In genomic region chrX:40526412-40526811, GRCh38 we compare ENCODE assay signal across 27 cellular contexts.
"Had no signal": no experiment of that assay in that cellular context is flagged by ENCODE, and none has a peak within 500 bp of the region (broad histone marks: within the 10 kb centered on the region; RNA-seq: fewer than 3 reads in every experiment).

No MANE protein-coding gene starts in this region.

- DNase-seq: activated CD4-positive, alpha-beta memory T cell treated with anti-CD3 and anti-CD28 coated beads for 36 hours; activated CD4-positive, alpha-beta T cell treated with anti-CD3 and anti-CD28 coated beads for 36 hours; activated CD4-positive, alpha-beta T cell treated with anti-CD3 and anti-CD28 coated beads, Interleukin-2, amount 10 ng/mL, durations not matched to agents 24 days and 14 days; activated CD4-positive, CD25-positive, alpha-beta regulatory T cell; activated CD4-positive, CD25-positive, alpha-beta regulatory T cell treated with anti-CD3 and anti-CD28 coated beads, Interleukin-2, amount 50 U/mL, for 72 hours; activated CD8-positive, alpha-beta memory T cell treated with anti-CD3 and anti-CD28 coated beads, Interleukin-2, amount 10 ng/mL, durations not matched to agents 7 days and 5 days; activated CD8-positive, alpha-beta memory T cell treated with anti-CD3 and anti-CD28 coated beads, Interleukin-2, amount 50 U/mL, for 4 hours; activated CD8-positive, alpha-beta T cell treated with anti-CD3 and anti-CD28 coated beads, Interleukin-2, amount 10 ng/mL, durations not matched to agents 7 days and 5 days; activated effector memory CD4-positive, alpha-beta T cell treated with anti-CD3 and anti-CD28 coated beads, Interleukin-2, amount 50 U/mL, for 16 hours; activated naive CD4-positive, alpha-beta T cell treated with anti-CD3 and anti-CD28 coated beads for 36 hours; activated naive CD8-positive, alpha-beta T cell treated with anti-CD3 and anti-CD28 coated beads for 36 hours; activated naive CD8-positive, alpha-beta T cell treated with anti-CD3 and anti-CD28 coated beads, Interleukin-2, amount 50 U/mL, for 24 hours; activated T-cell treated with anti-CD3 and anti-CD28 coated beads, Interleukin-2, amount 50 U/mL, for 1 hour; activated T-cell treated with anti-CD3 and anti-CD28 coated beads, Interleukin-2, amount 50 U/mL, for 48 hours; adrenal gland; amygdala; aorta; body of pancreas; dorsolateral prefrontal cortex; effector CD4-positive, alpha-beta T cell; effector memory CD8-positive, alpha-beta T cell; erythroblast; foreskin keratinocyte; T-helper 2 cell had no signal

- H3K4me3 ChIP-seq: adrenal gland, body of pancreas, coronary artery, dorsolateral prefrontal cortex, esophagus muscularis mucosa, gastroesophageal sphincter had no signal

- H3K27ac ChIP-seq: adrenal gland, body of pancreas, coronary artery, dorsolateral prefrontal cortex, esophagus muscularis mucosa, foreskin keratinocyte, gastroesophageal sphincter had no signal

- ATAC-seq: activated CD4-positive, alpha-beta T cell treated with anti-CD3 and anti-CD28 coated beads for 36 hours; activated CD8-positive, alpha-beta memory T cell treated with anti-CD3 and anti-CD28 coated beads, Interleukin-2, amount 10 ng/mL, durations not matched to agents 7 days and 5 days; activated CD8-positive, alpha-beta T cell treated with anti-CD3 and anti-CD28 coated beads, Interleukin-2, amount 10 ng/mL, durations not matched to agents 7 days and 5 days; activated naive CD8-positive, alpha-beta T cell treated with anti-CD3 and anti-CD28 coated beads, Interleukin-2, amount 50 U/mL, for 24 hours; body of pancreas; effector memory CD8-positive, alpha-beta T cell; foreskin keratinocyte; gastroesophageal sphincter had no signal

- H3K36me3 ChIP-seq: adrenal gland, esophagus muscularis mucosa, gastroesophageal sphincter had no signal

- H3K9me3 ChIP-seq: adrenal gland, body of pancreas, esophagus muscularis mucosa, gastroesophageal sphincter had no signal

- H3K27me3 ChIP-seq: body of pancreas, esophagus muscularis mucosa, foreskin keratinocyte, gastroesophageal sphincter had no signal

- H3K4me1 ChIP-seq: esophagus muscularis mucosa, foreskin keratinocyte, gastroesophageal sphincter had no signal
